In genomic region chr12:85441740-85442139, GRCh38 we compare ENCODE assay signal across 12 cellular contexts.
DNase-seq lines count a peak whose midpoint lies in the region; ATAC-seq and TF ChIP-seq lines count a peak whose summit lies in the region.
"Had no signal": no experiment of that assay in that cellular context is flagged by ENCODE, and none has a peak within 500 bp of the region (broad histone marks: within the 10 kb centered on the region; RNA-seq: fewer than 3 reads in every experiment).

No MANE protein-coding gene starts in this region.

- H2AK5ac ChIP-seq in mesenchymal stem cell (ENCODE audit: low read length, severe bottlenecking): no peak overlapping the region

- peak; percentile 57 for DNase-seq in DMS53 (lab: John Stamatoyannopoulos, UW)
- DNase-seq in DMS53 treated with DMSO at 0.1 percent for 48 hours (lab: John Stamatoyannopoulos, UW; ENCODE audit: unreplicated experiment): no peak
- DNase-seq in NCI-H226: peak; percentile 29
- DNase-seq in dedifferentiated amniotic fluid mesenchymal stem cell (ENCODE audit: extremely low spot score): peak; percentile 56
- no peak for DNase-seq in mesenchymal stem cell
- DNase-seq in activated CD8-positive, alpha-beta memory T cell treated with anti-CD3 and anti-CD28 coated beads, Interleukin-2, amount 50 U/mL, for 4 hours: no peak
- DNase-seq: activated naive CD4-positive, alpha-beta T cell treated with Interleukin-2 at 50 U/mL for 16 hours; naive thymus-derived CD4-positive, alpha-beta T cell; stimulated activated CD4-positive, alpha-beta T cell treated with anti-CD3 and anti-CD28 coated beads, Interleukin-4, amount 100 ng/mL, for 24 hours; transverse colon had no signal

- H4K20me1 ChIP-seq in neural cell (ENCODE audit: insufficient read depth): no peaks in the 10 kb centered on the region

- H3K36me3 ChIP-seq in neural cell (ENCODE audit: insufficient read depth, low read length): no peaks in the 10 kb centered on the region
- H3K36me3 ChIP-seq in mesenchymal stem cell (ENCODE audit: control insufficient read depth in 1 of 2, insufficient read depth in 2 of 2, low read depth in 1 of 2, low read length in 2 of 2): no peaks in the 10 kb centered on the region
- H3K36me3 ChIP-seq: transverse colon had no signal

- H3K9ac ChIP-seq in neural cell (ENCODE audit: low read length): no peak overlapping the region
- H3K9ac ChIP-seq in mesenchymal stem cell (ENCODE audit: low read length): no peak overlapping the region

- TF ChIP-seq RAD21 in neural cell (conservative IDR thresholded peaks at IDR 0.05): peak; percentile 53

- no peak overlapping the region for H3K23ac ChIP-seq in mesenchymal stem cell (ENCODE audit: low read length in 2 of 2)

- no peaks in the 10 kb centered on the region for H3K79me2 ChIP-seq in neural cell (replicated peaks; ENCODE audit: insufficient read depth, low read length)

- H3K4me3 ChIP-seq in neural cell (ENCODE audit: low read length) (no peak overlapping the region), mesenchymal stem cell (ENCODE audit: insufficient read depth in 1 of 2, low read depth in 1 of 2, low read length in 2 of 2) (no peak overlapping the region)
- H3K4me3 ChIP-seq: transverse colon had no signal

- no peak overlapping the region for H3K18ac ChIP-seq in mesenchymal stem cell (ENCODE audit: low read depth in 1 of 2, low read length in 2 of 2)

- no peak overlapping the region for H2BK15ac ChIP-seq in mesenchymal stem cell (ENCODE audit: low read depth, poor library complexity, severe bottlenecking)

- no peaks in the 10 kb centered on the region for H3K9me2 ChIP-seq in neural cell (ENCODE audit: insufficient read depth, low read length)

- no peaks in the 10 kb centered on the region for H3F3A ChIP-seq in neural cell (ENCODE audit: insufficient read depth, low read length, poor library complexity, severe bottlenecking)

- no peak overlapping the region for H2BK120ac ChIP-seq in mesenchymal stem cell (ENCODE audit: low read depth, low read length)

- H3K9me3 ChIP-seq in neural cell (ENCODE audit: low read length) (no peaks in the 10 kb centered on the region), mesenchymal stem cell (ENCODE audit: control insufficient read depth, low read length) (no peaks in the 10 kb centered on the region)
- H3K9me3 ChIP-seq: transverse colon had no signal

- peaks cover 4% of the 10 kb centered on the region for H3K4me1 ChIP-seq in mesenchymal stem cell (ENCODE audit: control insufficient read depth, insufficient read depth, low read depth, low read length)

- H2BK12ac ChIP-seq in mesenchymal stem cell (ENCODE audit: low read length in 2 of 2): no peak overlapping the region

- H3K79me1 ChIP-seq in mesenchymal stem cell (replicated peaks; ENCODE audit: low read length, poor library complexity, severe bottlenecking): no peaks in the 10 kb centered on the region

- no peak overlapping the region for H2BK5ac ChIP-seq in mesenchymal stem cell (ENCODE audit: low read depth, low read length, poor library complexity, severe bottlenecking)

- H4K8ac ChIP-seq in mesenchymal stem cell (ENCODE audit: low read length): no peak overlapping the region

- TF ChIP-seq EP300 in neural cell (conservative IDR thresholded peaks at IDR 0.05; ENCODE audit: poor library complexity, severe bottlenecking): no peak

- H2AFZ ChIP-seq in neural cell (ENCODE audit: low read depth, low read length) (no peak overlapping the region), mesenchymal stem cell (ENCODE audit: low read depth, low read length) (no peak overlapping the region)

- H3K27me3 ChIP-seq in neural cell (ENCODE audit: insufficient read depth, low read depth, low read length): no peaks in the 10 kb centered on the region
- H3K27me3 ChIP-seq in mesenchymal stem cell (ENCODE audit: control insufficient read depth in 1 of 2, insufficient read depth in 1 of 2, low read length in 2 of 2): no peaks in the 10 kb centered on the region
- H3K27me3 ChIP-seq: transverse colon had no signal

- H3K14ac ChIP-seq in mesenchymal stem cell (ENCODE audit: low read length in 2 of 2): no peak overlapping the region

- H3K4me2 ChIP-seq in neural cell (ENCODE audit: low read length) (no peak overlapping the region), mesenchymal stem cell (ENCODE audit: low read length, poor library complexity, severe bottlenecking) (no peak overlapping the region)

- no peak overlapping the region for H4K91ac ChIP-seq in mesenchymal stem cell (ENCODE audit: low read length)

- H3K27ac ChIP-seq in neural cell (ENCODE audit: low read length): no peak overlapping the region
- no peak overlapping the region for H3K27ac ChIP-seq in mesenchymal stem cell (ENCODE audit: low read length, poor library complexity, severe bottlenecking)

- no peak overlapping the region for H3K4ac ChIP-seq in mesenchymal stem cell (ENCODE audit: low read depth in 1 of 2, low read length in 2 of 2)

- ATAC-seq in GM21360 (IDR thresholded peaks at IDR 0.05; ENCODE audit: unreplicated experiment): no peak
- ATAC-seq: naive thymus-derived CD4-positive, alpha-beta T cell had no signal

- peak; percentile 53 for TF ChIP-seq CTCF in neural cell (IDR thresholded peaks at IDR 0.05; ENCODE audit: poor library complexity, severe bottlenecking)

- 73% methylated on average over 1 of the region's 1 CpG for whole genome bisulfite sequencing in mesenchymal stem cell

TF ChIP-seq in neural cell, 6 proteins besides CTCF, POLR2A, EP300 and RAD21:
- TF ChIP-seq MXI1 (conservative IDR thresholded peaks at IDR 0.05; ENCODE audit: poor library complexity, severe bottlenecking) (no peak), SMC3 (conservative IDR thresholded peaks at IDR 0.05; ENCODE audit: poor library complexity) (peak; percentile 49)
TF ChIP-seq in neural cell: peak in this region for 1.

Comparison
In these comparisons a context has a peak if more than half of its experiments do, and no peak if none do; other contexts are left out.
1. DNase-seq: peak in DMS53 (single experiment), NCI-H226 (single experiment) and dedifferentiated amniotic fluid mesenchymal stem cell (single experiment); none in DMS53 treated with DMSO at 0.1 percent for 48 hours (single experiment), mesenchymal stem cell (single experiment) and activated CD8-positive, alpha-beta memory T cell treated with anti-CD3 and anti-CD28 coated beads, Interleukin-2, amount 50 U/mL, for 4 hours (single experiment).